Comparison of ENCODE assay signal across 24 cellular contexts in genomic region chr10:63583397-63583796, GRCh38.
"Had no signal": no experiment of that assay in that cellular context is flagged by ENCODE, and none has a peak within 500 bp of the region (broad histone marks: within the 10 kb centered on the region; RNA-seq: fewer than 3 reads in every experiment).

No MANE protein-coding gene starts in this region.

- DNase-seq: activated CD4-positive, alpha-beta T cell treated with anti-CD3 and anti-CD28 coated beads for 1 hour; activated gamma-delta T cell treated with Interleukin-2 at 50 U/mL for 16 hours; activated T-cell treated with anti-CD3 and anti-CD28 coated beads, Interleukin-2, amount 50 U/mL, for 1 hour; anterior cingulate cortex; colonic mucosa; endodermal cell; esophagus squamous epithelium; head of caudate nucleus; islet precursor cell; left cardiac atrium; midbrain; ovary; right cardiac atrium; stimulated activated CD4-positive, alpha-beta T cell treated with anti-CD3 and anti-CD28 coated beads, Interleukin-12 subunit alpha, Interleukin-12 subunit beta, amount 100 ng/mL, for 4 hours; stimulated activated CD4-positive, alpha-beta T cell treated with anti-CD3 and anti-CD28 coated beads, Interleukin-4, amount 100 ng/mL, for 4 hours; stimulated activated naive CD8-positive, alpha-beta T cell treated with anti-CD3 and anti-CD28 coated beads, Interleukin-15, Interleukin-2, amounts not matched to agents 100 U/mL and 50 U/mL, for 24 hours; T-helper 17 cell; thyroid gland had no signal

- H3K9me3 ChIP-seq: breast epithelium, colonic mucosa, esophagus squamous epithelium, gastroesophageal sphincter, neutrophil, ovary, prostate gland, thyroid gland had no signal

- H3K36me3 Mint-ChIP-seq: natural killer cell treated with Interleukin-12 subunit alpha and Interleukin-12 subunit beta and Interleukin-15 and Interleukin-18, amount 100 ng/mL, for 72 hours had no signal

- H3K4me3 ChIP-seq: breast epithelium, colonic mucosa, esophagus squamous epithelium, gastroesophageal sphincter, ovary, prostate gland, thyroid gland had no signal

- H3K4me1 ChIP-seq: colonic mucosa, prostate gland had no signal

- H3K27me3 ChIP-seq: breast epithelium, colonic mucosa, esophagus squamous epithelium, gastroesophageal sphincter, neutrophil, ovary, thyroid gland had no signal

- H3K27ac Mint-ChIP-seq: activated naive CD4-positive, alpha-beta T cell treated with anti-CD3 and anti-CD28 coated beads, Interleukin-2, amount 50 U/mL, for 24 hours; natural killer cell treated with Interleukin-12 subunit alpha and Interleukin-12 subunit beta and Interleukin-15 and Interleukin-18, amount 100 ng/mL, for 72 hours; T-helper 17 cell had no signal

- H3K36me3 ChIP-seq: breast epithelium, colonic mucosa, esophagus squamous epithelium, gastroesophageal sphincter, neutrophil, ovary, prostate gland, thyroid gland had no signal

- ATAC-seq: gastroesophageal sphincter; left cardiac atrium; natural killer cell treated with Interleukin-12 subunit alpha and Interleukin-12 subunit beta and Interleukin-15 and Interleukin-18, amount 100 ng/mL, for 72 hours; stimulated activated naive CD8-positive, alpha-beta T cell treated with anti-CD3 and anti-CD28 coated beads, Interleukin-15, Interleukin-2, amounts not matched to agents 100 U/mL and 50 U/mL, for 24 hours; T-helper 17 cell had no signal

- H3K9me3 Mint-ChIP-seq: activated naive CD4-positive, alpha-beta T cell treated with anti-CD3 and anti-CD28 coated beads, Interleukin-2, amount 50 U/mL, for 24 hours; endodermal cell; natural killer cell treated with Interleukin-12 subunit alpha and Interleukin-12 subunit beta and Interleukin-15 and Interleukin-18, amount 100 ng/mL, for 72 hours had no signal

- H3K27me3 Mint-ChIP-seq: activated naive CD4-positive, alpha-beta T cell treated with anti-CD3 and anti-CD28 coated beads, Interleukin-2, amount 50 U/mL, for 24 hours; natural killer cell treated with Interleukin-12 subunit alpha and Interleukin-12 subunit beta and Interleukin-15 and Interleukin-18, amount 100 ng/mL, for 72 hours; T-helper 17 cell had no signal

- H3K4me1 Mint-ChIP-seq: activated naive CD4-positive, alpha-beta T cell treated with anti-CD3 and anti-CD28 coated beads, Interleukin-2, amount 50 U/mL, for 24 hours had no signal

- H3K27ac ChIP-seq: colonic mucosa, esophagus squamous epithelium, neutrophil, ovary, thyroid gland had no signal

- H3K4me3 Mint-ChIP-seq: activated naive CD4-positive, alpha-beta T cell treated with anti-CD3 and anti-CD28 coated beads, Interleukin-2, amount 50 U/mL, for 24 hours; endodermal cell; natural killer cell treated with Interleukin-12 subunit alpha and Interleukin-12 subunit beta and Interleukin-15 and Interleukin-18, amount 100 ng/mL, for 72 hours; T-helper 17 cell had no signal
